ENCODE assay signal across 8 cellular contexts in genomic region chr7:105521731-105522458, GRCh38. TPM values are rescaled to one million over a fixed set of nuclear protein-coding genes. Genes with fewer than 3 reads are reported as not detected.
DNase-seq lines count a peak whose midpoint lies in the region; ATAC-seq and TF ChIP-seq lines count a peak whose summit lies in the region.

A gene with protein sequence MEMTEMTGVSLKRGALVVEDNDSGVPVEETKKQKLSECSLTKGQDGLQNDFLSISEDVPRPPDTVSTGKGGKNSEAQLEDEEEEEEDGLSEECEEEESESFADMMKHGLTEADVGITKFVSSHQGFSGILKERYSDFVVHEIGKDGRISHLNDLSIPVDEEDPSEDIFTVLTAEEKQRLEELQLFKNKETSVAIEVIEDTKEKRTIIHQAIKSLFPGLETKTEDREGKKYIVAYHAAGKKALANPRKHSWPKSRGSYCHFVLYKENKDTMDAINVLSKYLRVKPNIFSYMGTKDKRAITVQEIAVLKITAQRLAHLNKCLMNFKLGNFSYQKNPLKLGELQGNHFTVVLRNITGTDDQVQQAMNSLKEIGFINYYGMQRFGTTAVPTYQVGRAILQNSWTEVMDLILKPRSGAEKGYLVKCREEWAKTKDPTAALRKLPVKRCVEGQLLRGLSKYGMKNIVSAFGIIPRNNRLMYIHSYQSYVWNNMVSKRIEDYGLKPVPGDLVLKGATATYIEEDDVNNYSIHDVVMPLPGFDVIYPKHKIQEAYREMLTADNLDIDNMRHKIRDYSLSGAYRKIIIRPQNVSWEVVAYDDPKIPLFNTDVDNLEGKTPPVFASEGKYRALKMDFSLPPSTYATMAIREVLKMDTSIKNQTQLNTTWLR (minus strand): TSS chr7:105522271. CDS start chr7:105508512, 13,759 bp downstream.

- DNase-seq in GM06990 (ENCODE audit: extremely low read depth, insufficient read length) (peak; percentile 93), HFF-Myc (ENCODE audit: extremely low read depth, low read depth) (peak; percentile 56), NAMALWA (ENCODE audit: low spot score) (peak; percentile 96), glutamatergic neuron (peak; percentile 89), ovary (peak; percentile 85 to 92 (median 88)), thyroid gland (peak; percentile 89)

- no peaks in the 10 kb centered on the region for H3K9me3 ChIP-seq in ovary
- no peaks in the 10 kb centered on the region for H3K9me3 ChIP-seq in thyroid gland

- 0 to 1% (median 1%) methylated on average over 38 to 96 of the region's 96 CpGs for WGBS in ovary, 3 donors
- 0 to 1% methylated on average over 4 to 21 of the region's 96 CpGs for WGBS in thyroid gland, 2 donors

- H3K36me3 ChIP-seq in GM06990 (ENCODE audit: control insufficient read depth, insufficient read depth, low read length) (no peaks in the 10 kb centered on the region; the same call in 1 of the 2 replicates), ovary (no peaks in the 10 kb centered on the region), thyroid gland (no peaks in the 10 kb centered on the region)

- no peaks in the 10 kb centered on the region for H3K27me3 ChIP-seq in GM06990 (replicated peaks; ENCODE audit: control insufficient read depth, insufficient read depth, low read length)
- H3K27me3 ChIP-seq in ovary, result no peaks in the 10 kb centered on the region
- no peaks in the 10 kb centered on the region for H3K27me3 ChIP-seq in thyroid gland

- peaks cover 5% of the 10 kb centered on the region for H3K36me3 Mint-ChIP-seq in activated naive CD8-positive, alpha-beta T cell
- no peaks in the 10 kb centered on the region for H3K36me3 Mint-ChIP-seq in glutamatergic neuron (ENCODE audit: unreplicated experiment)

- no peak for TF ChIP-seq EP300 in ovary (IDR thresholded peaks at IDR 0.05)

- peak within 1 kb of the TSS; percentile 65 to 88 for H3K27ac ChIP-seq in ovary
- peak within 1 kb of the TSS; percentile 63 to 79 (median 78) for H3K27ac ChIP-seq in thyroid gland

- no peaks in the 10 kb centered on the region for H3K9me3 Mint-ChIP-seq in activated naive CD8-positive, alpha-beta T cell (ENCODE audit: low read depth)
- peaks cover 3% of the 10 kb centered on the region for H3K9me3 Mint-ChIP-seq in glutamatergic neuron (ENCODE audit: unreplicated experiment)

- TF ChIP-seq POLR2A in ovary (IDR thresholded peaks at IDR 0.05) (peak; percentile 46), thyroid gland (IDR thresholded peaks at IDR 0.05) (peak in 1 of 2 donors; percentile 82)

- H3K4me1 Mint-ChIP-seq in activated naive CD8-positive, alpha-beta T cell (ENCODE audit: low read depth), result peaks cover 18% of the 10 kb centered on the region
- H3K4me1 Mint-ChIP-seq in glutamatergic neuron (ENCODE audit: low read depth, unreplicated experiment), result peaks cover 1% of the 10 kb centered on the region

- H3K4me1 ChIP-seq in ovary (ENCODE audit: insufficient read depth) (no peaks in the 10 kb centered on the region), thyroid gland (peaks cover 10 to 11% of the 10 kb centered on the region in 2 donors)

- TF ChIP-seq CTCF in GM06990 (IDR thresholded peaks at IDR 0.05; ENCODE audit: insufficient read depth, low read length, poor library complexity, severe bottlenecking), result no peak
- TF ChIP-seq CTCF in HFF-Myc (IDR thresholded peaks at IDR 0.05; ENCODE audit: low read depth, low read length, missing control alignments), result no peak
- no peak for TF ChIP-seq CTCF in glutamatergic neuron (IDR thresholded peaks at IDR 0.05; ENCODE audit: partially characterized antibody, unreplicated experiment)
- no peak for TF ChIP-seq CTCF in ovary (IDR thresholded peaks at IDR 0.05)
- peak in 2 of 6 experiments; percentile 6 to 11 for TF ChIP-seq CTCF in thyroid gland (IDR thresholded peaks at IDR 0.05)

- H3K4me3 ChIP-seq in GM06990 (replicated peaks; ENCODE audit: low read depth, low read length), result peak within 1 kb of the TSS; percentile 68
- H3K4me3 ChIP-seq in HFF-Myc (replicated peaks; ENCODE audit: low read depth, low read length), result peak within 1 kb of the TSS; percentile 79
- H3K4me3 ChIP-seq in ovary, result peak within 1 kb of the TSS; percentile 79
- H3K4me3 ChIP-seq in thyroid gland (replicated peaks in 1 of 3), result peak within 1 kb of the TSS; percentile 24 to 61 (median 40)

- peak; percentile 93 for ATAC-seq in SK-N-SH treated with all-trans-retinoic acid at 6 μM for 48 hours

- no peaks in the 10 kb centered on the region for H3K27me3 Mint-ChIP-seq in activated naive CD8-positive, alpha-beta T cell
- peaks cover 5% of the 10 kb centered on the region for H3K27me3 Mint-ChIP-seq in glutamatergic neuron (ENCODE audit: unreplicated experiment)

- H3K4me3 Mint-ChIP-seq in activated naive CD8-positive, alpha-beta T cell, result peak within 1 kb of the TSS; percentile 97
- H3K4me3 Mint-ChIP-seq in glutamatergic neuron (ENCODE audit: unreplicated experiment), result peak within 1 kb of the TSS; percentile 98

- peak within 1 kb of the TSS; percentile 98 for H3K27ac Mint-ChIP-seq in activated naive CD8-positive, alpha-beta T cell
- H3K27ac Mint-ChIP-seq in glutamatergic neuron (ENCODE audit: unreplicated experiment), result peak within 1 kb of the TSS; percentile 96

- intact Hi-C loops in ovary (cut with DNase I) (no loop called here), thyroid gland (cut with DNase I) (no loop called here)

TF ChIP-seq in SK-N-SH treated with all-trans-retinoic acid at 6 μM for 48 hours, 23 proteins besides CTCF, POLR2A, EP300 and RAD21:
- TF ChIP-seq ZFP30 (CRISPR knock-in tag; IDR thresholded peaks at IDR 0.05), result no peak
- no peak for TF ChIP-seq CSDC2 (CRISPR knock-in tag; IDR thresholded peaks at IDR 0.05)
- TF ChIP-seq TCF4 (CRISPR knock-in tag; IDR thresholded peaks at IDR 0.05; ENCODE audit: borderline replicate concordance), result no peak

RNA-seq across cellular contexts. Expression of the gene that starts here (rescaled TPM):
- total RNA-seq in glutamatergic neuron (ENCODE audit: unreplicated experiment) (20.0 TPM), ovary (10 to 100 TPM in 5 of 7 donors, 1 to 10 TPM in 2; 6.6 to 19.6 (median 13.6) TPM), thyroid gland (10 to 100 TPM; 19.9 to 25.5 (median 21.7) TPM)
- 1 to 10 TPM; 4.0 to 9.0 TPM for polyA plus RNA-seq in ovary

Comparison
In these comparisons a context has a peak if more than half of its experiments do, and no peak if none do; other contexts are left out.
1. Peak in every context shown above with its lines: DNase-seq, ATAC-seq, H3K4me3 ChIP-seq and H3K27ac ChIP-seq.